In genomic region chr10:22252286-22252800, GRCh38 we compare ENCODE assay signal across 8 cellular contexts. TPM values are rescaled to one million over a fixed set of nuclear protein-coding genes. Genes with fewer than 3 reads are reported as not detected.
DNase-seq lines count a peak whose midpoint lies in the region; ATAC-seq and TF ChIP-seq lines count a peak whose summit lies in the region.

No MANE protein-coding gene starts in this region.

- ATAC-seq in HG02943 (IDR thresholded peaks at IDR 0.05; ENCODE audit: low read depth, unreplicated experiment) = peak; percentile 50

- no peaks in the 10 kb centered on the region for H3K27me3 ChIP-seq in breast epithelium

- no peak for TF ChIP-seq CTCF in breast epithelium (IDR thresholded peaks at IDR 0.05)

- H3K27ac ChIP-seq in breast epithelium = peak overlapping the region; percentile 94 to 97

- no peaks in the 10 kb centered on the region for H3K4me1 ChIP-seq in breast epithelium

- peak overlapping the region; percentile 72 to 93 (median 86) for H3K4me3 ChIP-seq in breast epithelium

- intact Hi-C loops in breast epithelium (cut with DNase I; ENCODE audit: low total_unique reads) = no loop called here

- no peak for TF ChIP-seq POLR2A in breast epithelium (IDR thresholded peaks at IDR 0.05)

- DNase-seq in NCI-H2196 (lab: John Stamatoyannopoulos, UW; ENCODE audit: unreplicated experiment) (peak; percentile 40), NCI-H2196 treated with DMSO at 0.1 percent for 48 hours (lab: John Stamatoyannopoulos, UW; ENCODE audit: unreplicated experiment) (no peak), T-helper 22 cell (ENCODE audit: low read depth) (peak; percentile 17), breast epithelium (ENCODE audit: low spot score in 2 of 2) (peak; percentile 32 to 60), islet precursor cell (peak; percentile 58), NCI-H187 treated with DMSO at 0.1 percent for 48 hours (lab: John Stamatoyannopoulos, UW) (no peak)
- DNase-seq in stimulated activated CD4-positive, alpha-beta T cell treated with anti-CD3 and anti-CD28 coated beads, Interleukin-12 subunit alpha, Interleukin-12 subunit beta, amount 100 ng/mL, for 4 hours = peak; percentile 67

- H3K36me3 ChIP-seq in breast epithelium = no peaks in the 10 kb centered on the region

- no peaks in the 10 kb centered on the region for H3K9me3 ChIP-seq in breast epithelium

RNA-seq across cellular contexts. Expression of gene EBLN1, which starts 34.5 kb away (rescaled TPM):
- not detected for total RNA-seq in breast epithelium

Comparison
In these comparisons a context has a peak if more than half of its experiments do, and no peak if none do; other contexts are left out.
1. DNase-seq: peak in NCI-H2196 (single experiment), T-helper 22 cell (single experiment), breast epithelium (2 of 2), islet precursor cell (single experiment) and stimulated activated CD4-positive, alpha-beta T cell treated with anti-CD3 and anti-CD28 coated beads, Interleukin-12 subunit alpha, Interleukin-12 subunit beta, amount 100 ng/mL, for 4 hours (single experiment); none in NCI-H2196 treated with DMSO at 0.1 percent for 48 hours (single experiment) and NCI-H187 treated with DMSO at 0.1 percent for 48 hours (single experiment).